1 cellular context compared by ENCODE assay signal in the genomic region with DNA sequence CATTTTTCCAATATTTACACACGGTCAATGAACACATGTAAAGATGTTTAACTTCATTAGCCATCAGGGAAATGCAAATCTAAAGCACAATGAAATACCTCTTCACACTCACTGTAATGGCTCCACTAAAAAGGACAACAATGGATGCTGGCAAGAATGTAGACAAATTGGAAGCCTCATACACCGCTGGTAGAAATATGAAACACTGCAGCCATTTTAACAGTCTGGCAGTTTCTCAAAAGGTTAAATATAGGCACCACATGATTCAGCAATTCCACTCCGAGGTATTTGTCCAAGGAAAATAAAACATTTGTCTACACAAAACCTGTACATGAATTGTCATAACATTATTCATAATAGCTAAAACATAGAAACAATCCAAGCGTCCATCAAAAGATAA.
TF ChIP-seq lines count a peak whose summit lies in the region.

No MANE protein-coding gene starts in this region.

TF ChIP-seq in endothelial cell of umbilical vein, 7 proteins besides CTCF, POLR2A, EP300 and RAD21:
- TF ChIP-seq, protein P1, sequence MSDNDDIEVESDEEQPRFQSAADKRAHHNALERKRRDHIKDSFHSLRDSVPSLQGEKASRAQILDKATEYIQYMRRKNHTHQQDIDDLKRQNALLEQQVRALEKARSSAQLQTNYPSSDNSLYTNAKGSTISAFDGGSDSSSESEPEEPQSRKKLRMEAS (IDR thresholded peaks at IDR 0.05; ENCODE audit: insufficient read depth, insufficient read length) = no peak
- TF ChIP-seq GATA2 (IDR thresholded peaks at IDR 0.05; ENCODE audit: insufficient read depth, insufficient read length, low read depth, low read length) (no peak), MYC (IDR thresholded peaks at IDR 0.05; ENCODE audit: low read depth, low read length) (no peak), JUN (IDR thresholded peaks at IDR 0.05; ENCODE audit: borderline replicate concordance, insufficient read depth, insufficient read length, low read depth) (no peak), POLR2AphosphoS5 (IDR thresholded peaks at IDR 0.05; ENCODE audit: insufficient read depth, low read depth, low read length) (no peak), EZH2 (IDR thresholded peaks at IDR 0.05; ENCODE audit: borderline replicate concordance, low read depth, low read length, severe bottlenecking) (no peak), FOS (IDR thresholded peaks at IDR 0.05; ENCODE audit: borderline replicate concordance, insufficient read depth, low read length) (no peak)
